ENCODE assay signal across 1 cellular context in the genomic region with DNA sequence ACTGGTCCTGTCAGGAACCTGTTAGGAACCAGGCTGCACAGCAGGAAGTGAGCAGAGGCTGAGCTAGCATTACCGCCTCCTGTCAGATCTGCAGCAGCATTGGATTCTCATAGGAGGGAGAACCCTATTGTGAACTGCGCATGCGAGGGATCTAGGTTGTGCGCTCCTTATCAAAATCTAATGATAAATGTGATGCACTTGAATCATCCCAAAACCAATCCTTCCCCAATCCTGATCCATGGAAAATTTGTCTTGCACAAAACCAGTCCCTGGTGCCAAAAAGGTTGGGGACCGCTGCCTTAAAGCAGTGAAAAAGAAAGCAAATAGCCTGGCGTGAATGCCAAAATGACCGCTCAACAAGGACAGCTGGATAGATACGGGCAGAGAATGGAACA.
TF ChIP-seq lines count a peak whose summit lies in the region.

No MANE protein-coding gene starts in this region.

TF ChIP-seq in GM23338, 12 proteins besides CTCF, POLR2A, EP300 and RAD21 (continued from another document):
- TF ChIP-seq, protein P1, sequence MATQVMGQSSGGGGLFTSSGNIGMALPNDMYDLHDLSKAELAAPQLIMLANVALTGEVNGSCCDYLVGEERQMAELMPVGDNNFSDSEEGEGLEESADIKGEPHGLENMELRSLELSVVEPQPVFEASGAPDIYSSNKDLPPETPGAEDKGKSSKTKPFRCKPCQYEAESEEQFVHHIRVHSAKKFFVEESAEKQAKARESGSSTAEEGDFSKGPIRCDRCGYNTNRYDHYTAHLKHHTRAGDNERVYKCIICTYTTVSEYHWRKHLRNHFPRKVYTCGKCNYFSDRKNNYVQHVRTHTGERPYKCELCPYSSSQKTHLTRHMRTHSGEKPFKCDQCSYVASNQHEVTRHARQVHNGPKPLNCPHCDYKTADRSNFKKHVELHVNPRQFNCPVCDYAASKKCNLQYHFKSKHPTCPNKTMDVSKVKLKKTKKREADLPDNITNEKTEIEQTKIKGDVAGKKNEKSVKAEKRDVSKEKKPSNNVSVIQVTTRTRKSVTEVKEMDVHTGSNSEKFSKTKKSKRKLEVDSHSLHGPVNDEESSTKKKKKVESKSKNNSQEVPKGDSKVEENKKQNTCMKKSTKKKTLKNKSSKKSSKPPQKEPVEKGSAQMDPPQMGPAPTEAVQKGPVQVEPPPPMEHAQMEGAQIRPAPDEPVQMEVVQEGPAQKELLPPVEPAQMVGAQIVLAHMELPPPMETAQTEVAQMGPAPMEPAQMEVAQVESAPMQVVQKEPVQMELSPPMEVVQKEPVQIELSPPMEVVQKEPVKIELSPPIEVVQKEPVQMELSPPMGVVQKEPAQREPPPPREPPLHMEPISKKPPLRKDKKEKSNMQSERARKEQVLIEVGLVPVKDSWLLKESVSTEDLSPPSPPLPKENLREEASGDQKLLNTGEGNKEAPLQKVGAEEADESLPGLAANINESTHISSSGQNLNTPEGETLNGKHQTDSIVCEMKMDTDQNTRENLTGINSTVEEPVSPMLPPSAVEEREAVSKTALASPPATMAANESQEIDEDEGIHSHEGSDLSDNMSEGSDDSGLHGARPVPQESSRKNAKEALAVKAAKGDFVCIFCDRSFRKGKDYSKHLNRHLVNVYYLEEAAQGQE (IDR thresholded peaks at IDR 0.05; ENCODE audit: unreplicated experiment): no peak
- TF ChIP-seq, protein P2, sequence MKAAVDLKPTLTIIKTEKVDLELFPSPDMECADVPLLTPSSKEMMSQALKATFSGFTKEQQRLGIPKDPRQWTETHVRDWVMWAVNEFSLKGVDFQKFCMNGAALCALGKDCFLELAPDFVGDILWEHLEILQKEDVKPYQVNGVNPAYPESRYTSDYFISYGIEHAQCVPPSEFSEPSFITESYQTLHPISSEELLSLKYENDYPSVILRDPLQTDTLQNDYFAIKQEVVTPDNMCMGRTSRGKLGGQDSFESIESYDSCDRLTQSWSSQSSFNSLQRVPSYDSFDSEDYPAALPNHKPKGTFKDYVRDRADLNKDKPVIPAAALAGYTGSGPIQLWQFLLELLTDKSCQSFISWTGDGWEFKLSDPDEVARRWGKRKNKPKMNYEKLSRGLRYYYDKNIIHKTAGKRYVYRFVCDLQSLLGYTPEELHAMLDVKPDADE (IDR thresholded peaks at IDR 0.05): no peak
- no peak for TF ChIP-seq NANOG (IDR thresholded peaks at IDR 0.05; ENCODE audit: borderline replicate concordance)
